Comparison of ENCODE assay signal across 19 cellular contexts in the genomic region with DNA sequence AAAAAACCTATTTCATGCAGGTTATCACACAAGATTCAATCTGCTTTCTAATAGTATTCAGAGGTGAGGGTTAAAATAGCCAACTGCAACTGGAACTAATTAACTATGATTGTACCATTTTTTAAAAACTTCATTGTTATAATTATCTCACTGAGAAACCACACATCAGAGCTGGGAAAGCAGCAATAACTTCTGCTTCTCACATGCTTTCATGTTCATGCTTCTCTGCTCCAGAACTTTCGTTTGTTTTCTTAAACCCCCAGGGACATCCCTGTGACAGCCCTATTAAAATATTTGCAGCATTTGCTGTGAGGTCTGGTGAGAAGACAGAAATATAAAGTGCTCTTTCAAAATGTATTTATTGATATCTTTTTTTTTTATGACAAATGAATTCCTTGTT.
DNase-seq lines count a peak whose midpoint lies in the region; ATAC-seq and TF ChIP-seq lines count a peak whose summit lies in the region.
"Had no signal": no experiment of that assay in that cellular context is flagged by ENCODE, and none has a peak within 500 bp of the region (broad histone marks: within the 10 kb centered on the region; RNA-seq: fewer than 3 reads in every experiment).

No MANE protein-coding gene starts in this region.

- peaks cover 0 to 8% (median 0%) of the 10 kb centered on the region in 4 donors for H3K9me3 ChIP-seq in tibial nerve
- H3K9me3 ChIP-seq: pancreas had no signal

- H3K27me3 ChIP-seq in tibial nerve = no peaks in the 10 kb centered on the region
- H3K27me3 ChIP-seq: pancreas had no signal

- no peak for TF ChIP-seq POLR2A in tibial nerve (IDR thresholded peaks at IDR 0.05)

- no peak for TF ChIP-seq EP300 in tibial nerve (IDR thresholded peaks at IDR 0.05)

- peak; percentile 34 for DNase-seq in GM03348 (ENCODE audit: low spot score)
- DNase-seq in RPMI7951 (ENCODE audit: low read depth) = peak; percentile 72
- DNase-seq in fibroblast of mammary gland (ENCODE audit: low read depth) = peak; percentile 49
- peak; percentile 12 for DNase-seq in retinal pigment epithelial cell (ENCODE audit: low read depth)
- no peak for DNase-seq in HPDE6-E6E7 (ENCODE audit: extremely low spot score)
- no peak for DNase-seq in hypothalamus (lab: John Stamatoyannopoulos, UW)
- DNase-seq in tibial nerve (ENCODE audit: low spot score in 2 of 2) = no peak
- DNase-seq: central memory CD4-positive, alpha-beta T cell; DMS79; effector memory CD4-positive, alpha-beta T cell; head of caudate nucleus; NCI-H1694; NCI-H526; pancreas; RPMI8226; stimulated activated naive CD8-positive, alpha-beta T cell treated with anti-CD3 and anti-CD28 coated beads, Interleukin-15, Interleukin-2, amounts not matched to agents 100 U/mL and 50 U/mL, for 24 hours had no signal

- H3K27ac ChIP-seq in tibial nerve = no peak overlapping the region
- H3K27ac ChIP-seq: C4-2B, pancreas had no signal

- no peak for ATAC-seq in HG02852 (IDR thresholded peaks at IDR 0.05; ENCODE audit: unreplicated experiment)
- ATAC-seq: activated naive CD4-positive, alpha-beta T cell treated with anti-CD3 and anti-CD28 coated beads, Interleukin-2, amount 50 U/mL, for 72 hours; pancreas; stimulated activated naive CD8-positive, alpha-beta T cell treated with anti-CD3 and anti-CD28 coated beads, Interleukin-15, Interleukin-2, amounts not matched to agents 100 U/mL and 50 U/mL, for 24 hours had no signal

- peaks cover 0 to 15% (median 0%) of the 10 kb centered on the region in 4 donors for H3K4me1 ChIP-seq in tibial nerve

- H3K4me3 ChIP-seq in fibroblast of mammary gland (ENCODE audit: control insufficient read depth, low read depth, low read length) = no peak overlapping the region
- no peak overlapping the region for H3K4me3 ChIP-seq in retinal pigment epithelial cell (ENCODE audit: low read length)
- no peak overlapping the region for H3K4me3 ChIP-seq in tibial nerve
- H3K4me3 ChIP-seq: pancreas had no signal

- 0 to 19% methylated on average over 1 of the region's 1 CpG for WGBS in tibial nerve, 2 donors

- H3K36me3 ChIP-seq in tibial nerve = no peaks in the 10 kb centered on the region
- H3K36me3 ChIP-seq: pancreas had no signal

- no peak for TF ChIP-seq CTCF in fibroblast of mammary gland (conservative IDR thresholded peaks at IDR 0.05; ENCODE audit: control insufficient read depth, insufficient read depth, low read depth, low read length)
- TF ChIP-seq CTCF in retinal pigment epithelial cell (conservative IDR thresholded peaks at IDR 0.05; ENCODE audit: low read depth, low read length) = no peak
- no peak for TF ChIP-seq CTCF in tibial nerve (IDR thresholded peaks at IDR 0.05)

Comparison
In these comparisons a context has a peak if more than half of its experiments do, and no peak if none do; other contexts are left out.
1. DNase-seq: peak in GM03348 (single experiment), RPMI7951 (single experiment), fibroblast of mammary gland (single experiment) and retinal pigment epithelial cell (single experiment); none in HPDE6-E6E7 (single experiment), hypothalamus (0 of 51) and tibial nerve (0 of 2).